Comparison of ENCODE assay signal across 27 cellular contexts in genomic region chr17:69959291-69959690, GRCh38.
"Had no signal": no experiment of that assay in that cellular context is flagged by ENCODE, and none has a peak within 500 bp of the region (broad histone marks: within the 10 kb centered on the region; RNA-seq: fewer than 3 reads in every experiment).

No MANE protein-coding gene starts in this region.

- H3K4me1 Mint-ChIP-seq: immature natural killer cell; naive thymus-derived CD8-positive, alpha-beta T cell; stimulated activated memory B cell treated with anti-CD40 and anti-IgM and Interleukin-4, amounts not matched to agents 10 μg/mL and 1 μg/mL and 100 μg/mL, for 72 hours; stimulated activated naive CD8-positive, alpha-beta T cell treated with anti-CD3 and anti-CD28 coated beads, Interleukin-15, amount 100 ng/mL, for 72 hours had no signal

- H3K36me3 ChIP-seq: left lung, lower lobe of right lung, neural progenitor cell, neutrophil, right atrium auricular region, right lobe of liver, tibial nerve, upper lobe of left lung, vagina had no signal

- H3K27me3 Mint-ChIP-seq: stimulated activated memory B cell treated with anti-CD40 and anti-IgM and Interleukin-4, amounts not matched to agents 10 μg/mL and 1 μg/mL and 100 μg/mL, for 72 hours; stimulated activated naive CD8-positive, alpha-beta T cell treated with anti-CD3 and anti-CD28 coated beads, Interleukin-15, amount 100 ng/mL, for 72 hours had no signal

- H3K27ac Mint-ChIP-seq: immature natural killer cell; naive thymus-derived CD8-positive, alpha-beta T cell; nephron progenitor cell; neural progenitor cell; stimulated activated memory B cell treated with anti-CD40 and anti-IgM and Interleukin-4, amounts not matched to agents 10 μg/mL and 1 μg/mL and 100 μg/mL, for 72 hours; stimulated activated naive CD8-positive, alpha-beta T cell treated with anti-CD3 and anti-CD28 coated beads, Interleukin-15, amount 100 ng/mL, for 72 hours had no signal

- H3K27me3 ChIP-seq: left lung, neural progenitor cell, neutrophil, right atrium auricular region, tibial nerve, upper lobe of left lung, vagina had no signal

- H3K4me3 Mint-ChIP-seq: immature natural killer cell; naive thymus-derived CD8-positive, alpha-beta T cell; nephron progenitor cell; neural progenitor cell; stimulated activated memory B cell treated with anti-CD40 and anti-IgM and Interleukin-4, amounts not matched to agents 10 μg/mL and 1 μg/mL and 100 μg/mL, for 72 hours; stimulated activated naive CD8-positive, alpha-beta T cell treated with anti-CD3 and anti-CD28 coated beads, Interleukin-15, amount 100 ng/mL, for 72 hours had no signal

- H3K27ac ChIP-seq: left lung, lower lobe of right lung, neural progenitor cell, neutrophil, parathyroid adenoma, right atrium auricular region, right lobe of liver, tibial nerve, upper lobe of left lung, vagina had no signal

- H3K4me3 ChIP-seq: left lung, lower lobe of right lung, neural progenitor cell, right atrium auricular region, right lobe of liver, smooth muscle cell, tibial nerve, upper lobe of left lung, vagina had no signal

- H3K9me3 Mint-ChIP-seq: nephron progenitor cell; neural progenitor cell; stimulated activated memory B cell treated with anti-CD40 and anti-IgM and Interleukin-4, amounts not matched to agents 10 μg/mL and 1 μg/mL and 100 μg/mL, for 72 hours; stimulated activated naive CD8-positive, alpha-beta T cell treated with anti-CD3 and anti-CD28 coated beads, Interleukin-15, amount 100 ng/mL, for 72 hours had no signal

- H3K4me1 ChIP-seq: left lung, lower lobe of right lung, right atrium auricular region, right lobe of liver, upper lobe of left lung had no signal

- H3K36me3 Mint-ChIP-seq: immature natural killer cell; naive thymus-derived CD8-positive, alpha-beta T cell; neural progenitor cell; stimulated activated memory B cell treated with anti-CD40 and anti-IgM and Interleukin-4, amounts not matched to agents 10 μg/mL and 1 μg/mL and 100 μg/mL, for 72 hours had no signal

- H3K9me3 ChIP-seq: left lung, lower lobe of right lung, neutrophil, right atrium auricular region, right lobe of liver, upper lobe of left lung, vagina had no signal

- ATAC-seq: left colon; left lung; lower lobe of right lung; naive thymus-derived CD8-positive, alpha-beta T cell; right lobe of liver; stimulated activated memory B cell treated with anti-CD40 and anti-IgM and Interleukin-4, amounts not matched to agents 10 μg/mL and 1 μg/mL and 100 μg/mL, for 72 hours; stimulated activated naive CD8-positive, alpha-beta T cell treated with anti-CD3 and anti-CD28 coated beads, Interleukin-15, amount 100 ng/mL, for 72 hours had no signal

- DNase-seq: immature natural killer cell; kidney; left colon; left lung; lower lobe of right lung; mammary epithelial cell; mesenchymal stem cell; naive thymus-derived CD8-positive, alpha-beta T cell; nephron progenitor cell; occipital lobe; right lobe of liver; stimulated activated CD4-positive, alpha-beta T cell treated with anti-CD3 and anti-CD28 coated beads, Interleukin-1b, Interleukin-23, amount 100 ng/mL, for 48 hours; stimulated activated CD4-positive, alpha-beta T cell treated with anti-CD3 and anti-CD28 coated beads, Interleukin-2, amount 100 ng/mL, for 48 hours; stimulated activated CD4-positive, alpha-beta T cell treated with anti-CD3 and anti-CD28 coated beads, Interleukin-4, amount 100 ng/mL, for 4 hours; stimulated activated CD8-positive, alpha-beta memory T cell treated with anti-CD3 and anti-CD28 coated beads, Interleukin-4, amount 100 ng/mL, for 48 hours; stimulated activated naive CD4-positive, alpha-beta T cell treated with Interleukin-2 at 50 U/mL for 16 hours; stimulated activated naive CD8-positive, alpha-beta T cell treated with anti-CD3 and anti-CD28 coated beads, Interleukin-15, amount 100 ng/mL, for 72 hours; substantia nigra; upper lobe of left lung had no signal
